In the genomic region with DNA sequence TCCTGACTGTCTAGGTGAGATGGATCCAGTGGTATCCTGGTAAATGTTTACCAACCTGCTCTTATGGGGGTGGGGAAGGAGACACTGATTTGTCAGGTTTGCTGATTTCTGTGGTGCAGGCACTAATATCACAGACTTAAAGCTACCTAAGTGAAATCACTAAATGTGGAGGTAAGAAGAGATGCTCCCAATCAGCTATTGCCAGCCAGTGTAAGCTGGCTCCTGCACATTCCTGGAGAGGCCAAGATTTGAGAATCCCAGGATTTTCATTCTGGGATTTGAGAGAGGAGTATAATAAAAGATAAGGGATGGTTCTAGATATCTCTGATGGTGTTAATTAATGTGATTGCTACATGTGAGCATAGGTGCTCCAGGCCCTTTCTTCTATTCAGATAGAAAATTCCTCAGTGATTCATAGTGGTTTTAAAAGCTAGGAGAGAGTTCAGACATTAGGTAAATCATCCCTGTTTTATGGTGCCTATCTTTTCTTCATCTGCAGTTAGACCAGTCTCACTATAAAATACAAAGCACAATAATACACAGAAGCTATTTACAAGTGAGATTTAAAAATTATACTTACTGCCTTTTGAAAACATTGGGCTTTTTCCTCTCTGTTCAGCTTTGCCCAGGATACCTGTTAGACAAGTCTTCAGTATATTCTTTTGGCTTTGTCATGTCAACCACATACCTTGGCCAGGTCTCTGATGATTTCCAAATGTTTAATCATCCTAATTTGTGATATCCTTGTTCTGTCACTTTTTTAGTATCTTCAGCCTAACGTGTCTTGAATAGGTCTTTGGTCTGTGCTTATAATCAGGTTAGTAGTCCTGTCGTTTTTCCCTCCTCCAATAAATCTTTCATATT, we compare ENCODE assay signal across 9 cellular contexts.
DNase-seq lines count a peak whose midpoint lies in the region; ATAC-seq and TF ChIP-seq lines count a peak whose summit lies in the region.
"Had no signal": no experiment of that assay in that cellular context is flagged by ENCODE, and none has a peak within 500 bp of the region (broad histone marks: within the 10 kb centered on the region; RNA-seq: fewer than 3 reads in every experiment).

No MANE protein-coding gene starts in this region.

- POLR2A ChIA-PET in WTC11 (lab: Charles Lee), result interaction anchor here (0.6 kb wide), 1 partner anchor 330 kb away, joined by 3 read pairs; no protein-coding TSS in a partner anchor

- no peak for DNase-seq in activated T-cell treated with anti-CD3 and anti-CD28 coated beads, Interleukin-2, amount 50 U/mL, for 72 hours
- DNase-seq in activated T-cell treated with anti-CD3 and anti-CD28 coated beads for 4 hours (no peak), WTC11 (ENCODE audit: low spot score) (no peak), glomerular visceral epithelial cell (ENCODE audit: extremely low spot score) (peak; percentile 33), NCI-H2196 (lab: John Stamatoyannopoulos, UW; ENCODE audit: unreplicated experiment) (no peak), globus pallidus (ENCODE audit: low spot score) (no peak)
- DNase-seq in stimulated activated naive CD8-positive, alpha-beta T cell treated with anti-CD3 and anti-CD28 coated beads, Interleukin-15, amount 100 ng/mL, for 72 hours, result no peak
- DNase-seq: nephron progenitor cell had no signal

- ATAC-seq in activated T-cell treated with anti-CD3 and anti-CD28 coated beads, Interleukin-2, amount 50 U/mL, for 72 hours (replicated peaks in 1 of 2), result no peak
- peak; percentile 48 for ATAC-seq in WTC11
- no peak for ATAC-seq in stimulated activated naive CD8-positive, alpha-beta T cell treated with anti-CD3 and anti-CD28 coated beads, Interleukin-15, amount 100 ng/mL, for 72 hours
- ATAC-seq in HG03025 (IDR thresholded peaks at IDR 0.05; ENCODE audit: low FRiP score, unreplicated experiment), result no peak

- TF ChIP-seq CTCF in WTC11 (IDR thresholded peaks at IDR 0.05), result no peak

- H3K4me3 Mint-ChIP-seq in activated T-cell treated with anti-CD3 and anti-CD28 coated beads, Interleukin-2, amount 50 U/mL, for 72 hours, result peak overlapping the region in 1 of 2 donors; percentile 19
- H3K4me3 Mint-ChIP-seq in WTC11, result no peak overlapping the region
- peak overlapping the region in 1 of 2 donors; percentile 42 for H3K4me3 Mint-ChIP-seq in stimulated activated naive CD8-positive, alpha-beta T cell treated with anti-CD3 and anti-CD28 coated beads, Interleukin-15, amount 100 ng/mL, for 72 hours
- H3K4me3 Mint-ChIP-seq: nephron progenitor cell had no signal

- H3K27me3 Mint-ChIP-seq in activated T-cell treated with anti-CD3 and anti-CD28 coated beads, Interleukin-2, amount 50 U/mL, for 72 hours (ENCODE audit: low read depth), result no peaks in the 10 kb centered on the region
- no peaks in the 10 kb centered on the region for H3K27me3 Mint-ChIP-seq in WTC11 (ENCODE audit: low read depth)
- no peaks in the 10 kb centered on the region for H3K27me3 Mint-ChIP-seq in stimulated activated naive CD8-positive, alpha-beta T cell treated with anti-CD3 and anti-CD28 coated beads, Interleukin-15, amount 100 ng/mL, for 72 hours

- peaks cover 85% of the 10 kb centered on the region for H3K4me1 Mint-ChIP-seq in activated T-cell treated with anti-CD3 and anti-CD28 coated beads, Interleukin-2, amount 50 U/mL, for 72 hours (ENCODE audit: low read depth)
- peaks cover 19% of the 10 kb centered on the region for H3K4me1 Mint-ChIP-seq in WTC11
- peaks cover 86% of the 10 kb centered on the region for H3K4me1 Mint-ChIP-seq in stimulated activated naive CD8-positive, alpha-beta T cell treated with anti-CD3 and anti-CD28 coated beads, Interleukin-15, amount 100 ng/mL, for 72 hours

- CTCF ChIA-PET in WTC11 (lab: Charles Lee), result interaction anchor here (0.7 kb wide), 1 partner anchor 84 kb away, joined by 3 read pairs; no protein-coding TSS in a partner anchor

- peaks cover 11 to 24% of the 10 kb centered on the region in 2 donors for H3K36me3 Mint-ChIP-seq in activated T-cell treated with anti-CD3 and anti-CD28 coated beads, Interleukin-2, amount 50 U/mL, for 72 hours (ENCODE audit: insufficient read depth in 2 of 2)
- H3K36me3 Mint-ChIP-seq in WTC11, result no peaks in the 10 kb centered on the region

- H3K27ac Mint-ChIP-seq in activated T-cell treated with anti-CD3 and anti-CD28 coated beads, Interleukin-2, amount 50 U/mL, for 72 hours, result peak overlapping the region; percentile 68
- H3K27ac Mint-ChIP-seq in WTC11, result peak overlapping the region; percentile 58; the same call in 1 of the 2 replicates
- peak overlapping the region; percentile 2 to 79 for H3K27ac Mint-ChIP-seq in stimulated activated naive CD8-positive, alpha-beta T cell treated with anti-CD3 and anti-CD28 coated beads, Interleukin-15, amount 100 ng/mL, for 72 hours
- H3K27ac Mint-ChIP-seq: nephron progenitor cell had no signal

- H3K9me3 Mint-ChIP-seq in activated T-cell treated with anti-CD3 and anti-CD28 coated beads, Interleukin-2, amount 50 U/mL, for 72 hours, result no peaks in the 10 kb centered on the region
- H3K9me3 Mint-ChIP-seq in WTC11, result no peaks in the 10 kb centered on the region
- H3K9me3 Mint-ChIP-seq in stimulated activated naive CD8-positive, alpha-beta T cell treated with anti-CD3 and anti-CD28 coated beads, Interleukin-15, amount 100 ng/mL, for 72 hours, result no peaks in the 10 kb centered on the region
- H3K9me3 Mint-ChIP-seq: nephron progenitor cell had no signal

TF ChIP-seq in WTC11, 78 proteins besides CTCF, POLR2A, EP300 and RAD21:
- TF ChIP-seq OVOL2 (CRISPR knock-in tag; IDR thresholded peaks at IDR 0.05; ENCODE audit: borderline replicate concordance) (no peak), ZNF281 (CRISPR knock-in tag; IDR thresholded peaks at IDR 0.05) (no peak), TCF7 (CRISPR knock-in tag; IDR thresholded peaks at IDR 0.05; ENCODE audit: low read depth) (no peak), CDX4 (CRISPR knock-in tag; IDR thresholded peaks at IDR 0.05; ENCODE audit: borderline replicate concordance) (no peak), EMX1 (CRISPR knock-in tag; IDR thresholded peaks at IDR 0.05) (no peak), RELA (CRISPR knock-in tag; IDR thresholded peaks at IDR 0.05; ENCODE audit: borderline replicate concordance) (no peak), MYBL2 (CRISPR knock-in tag; IDR thresholded peaks at IDR 0.05) (no peak), FOXP1 (CRISPR knock-in tag; IDR thresholded peaks at IDR 0.05; ENCODE audit: borderline replicate concordance) (no peak), ZNF219 (CRISPR knock-in tag; IDR thresholded peaks at IDR 0.05; ENCODE audit: borderline replicate concordance) (no peak), ZNF263 (CRISPR knock-in tag; IDR thresholded peaks at IDR 0.05; ENCODE audit: low read depth) (no peak), ATF3 (CRISPR knock-in tag; conservative IDR thresholded peaks at IDR 0.05) (no peak), ATF6 (CRISPR knock-in tag; IDR thresholded peaks at IDR 0.05) (no peak), MLX (CRISPR knock-in tag; IDR thresholded peaks at IDR 0.05) (no peak), SMAD4 (CRISPR knock-in tag; IDR thresholded peaks at IDR 0.05) (no peak)
